In the genomic region with DNA sequence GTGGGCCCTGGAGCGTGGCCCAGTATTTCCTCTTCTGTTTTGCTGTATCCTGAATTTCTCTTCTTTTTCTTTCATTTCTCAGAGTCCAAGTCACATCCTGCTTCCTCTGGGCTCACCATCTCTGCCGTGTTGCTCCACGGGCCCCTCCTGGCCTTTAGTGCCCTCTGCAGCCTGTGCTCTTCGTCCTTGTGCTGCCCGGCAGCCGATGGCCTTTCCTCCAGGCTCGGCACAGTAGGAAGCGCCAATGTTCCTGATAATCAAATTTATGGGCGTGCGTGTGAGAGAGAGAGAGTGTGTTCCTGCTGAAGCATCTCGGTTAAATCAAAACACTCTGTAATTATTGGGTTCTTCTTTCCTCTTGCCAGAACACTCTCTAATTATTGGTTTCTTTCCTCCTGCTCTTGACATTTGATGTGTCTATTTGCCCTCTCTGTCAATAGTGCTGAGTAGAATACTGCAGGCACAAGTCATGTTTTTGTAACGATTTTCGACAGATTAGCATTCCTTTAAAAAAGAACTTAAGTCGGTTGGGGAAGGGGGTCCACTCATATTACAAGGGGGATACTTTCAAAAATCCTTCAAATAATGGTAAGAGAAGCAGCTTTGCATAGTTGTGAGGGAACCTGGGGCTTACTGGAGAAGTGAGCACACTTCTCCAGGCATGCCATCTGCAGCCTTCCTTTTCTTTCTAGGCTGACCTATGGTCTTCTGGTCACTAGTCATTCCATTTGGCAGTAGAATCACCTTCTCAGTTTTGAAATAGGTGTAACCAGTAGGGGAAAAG, we compare ENCODE assay signal across 17 cellular contexts.
DNase-seq lines count a peak whose midpoint lies in the region; ATAC-seq, FAIRE-seq and TF ChIP-seq lines count a peak whose summit lies in the region.
"Had no signal": no experiment of that assay in that cellular context is flagged by ENCODE, and none has a peak within 500 bp of the region (broad histone marks: within the 10 kb centered on the region; RNA-seq: fewer than 3 reads in every experiment).

No MANE protein-coding gene starts in this region.

- no peak for FAIRE-seq in GM12892 (lab: Jason Lieb, UNC)
- FAIRE-seq: frontal cortex had no signal

- POLR2A ChIA-PET in CD8-positive, alpha-beta T cell (lab: Charles Lee), result no interaction called here

- DNase-seq in CD8-positive, alpha-beta T cell, result no peak
- DNase-seq in NCI-H1105 treated with DMSO at 0.1 percent for 48 hours (lab: John Stamatoyannopoulos, UW), result peak; percentile 49
- DNase-seq in WERI-Rb-1, result no peak
- no peak for DNase-seq in mesothelial cell of epicardium (ENCODE audit: low spot score in 2 of 2, unreplicated experiment in 2 of 2)
- no peak for DNase-seq in NCI-H345 treated with DMSO at 0.1 percent for 48 hours (lab: John Stamatoyannopoulos, UW; ENCODE audit: unreplicated experiment)
- no peak for DNase-seq in GM12892 (ENCODE audit: insufficient read length)
- DNase-seq in stimulated activated naive CD8-positive, alpha-beta T cell treated with anti-CD3 and anti-CD28 coated beads, Interleukin-15, amount 100 ng/mL, for 72 hours, result no peak
- DNase-seq: body of pancreas; effector CD8-positive, alpha-beta T cell; Karpas-422; NCI-H2171 treated with DMSO at 0.1 percent for 48 hours; stimulated activated CD4-positive, alpha-beta T cell treated with anti-CD3 and anti-CD28 coated beads, Interleukin-4, amount 100 ng/mL, for 1 hour; T-cell had no signal

- intact Hi-C loops in CD8-positive, alpha-beta T cell (cut with DNase I, micrococcal nuclease), result no loop called here

- H3K4me1 ChIP-seq in CD8-positive, alpha-beta T cell (ENCODE audit: insufficient read depth, low read length), result peaks cover 43% of the 10 kb centered on the region

- H3K36me3 ChIP-seq in CD8-positive, alpha-beta T cell (ENCODE audit: insufficient read depth, low read length), result no peaks in the 10 kb centered on the region
- H3K36me3 ChIP-seq in WERI-Rb-1, result peaks cover 15% of the 10 kb centered on the region
- H3K36me3 ChIP-seq: vagina had no signal

- CTCF ChIA-PET in CD8-positive, alpha-beta T cell (lab: Charles Lee), result no interaction called here

- H3K4me3 Mint-ChIP-seq in CD8-positive, alpha-beta T cell, result no peak overlapping the region
- no peak overlapping the region for H3K4me3 Mint-ChIP-seq in mesothelial cell of epicardium
- no peak overlapping the region for H3K4me3 Mint-ChIP-seq in stimulated activated naive CD8-positive, alpha-beta T cell treated with anti-CD3 and anti-CD28 coated beads, Interleukin-15, amount 100 ng/mL, for 72 hours

- H3K27me3 Mint-ChIP-seq in CD8-positive, alpha-beta T cell (ENCODE audit: low read depth), result no peaks in the 10 kb centered on the region
- no peaks in the 10 kb centered on the region for H3K27me3 Mint-ChIP-seq in mesothelial cell of epicardium (ENCODE audit: low read depth)
- H3K27me3 Mint-ChIP-seq in stimulated activated naive CD8-positive, alpha-beta T cell treated with anti-CD3 and anti-CD28 coated beads, Interleukin-15, amount 100 ng/mL, for 72 hours, result no peaks in the 10 kb centered on the region
- H3K27me3 Mint-ChIP-seq: T-cell had no signal

- H3K9me3 Mint-ChIP-seq in CD8-positive, alpha-beta T cell, result no peaks in the 10 kb centered on the region
- H3K9me3 Mint-ChIP-seq in mesothelial cell of epicardium, result peaks cover 6% of the 10 kb centered on the region
- no peaks in the 10 kb centered on the region for H3K9me3 Mint-ChIP-seq in stimulated activated naive CD8-positive, alpha-beta T cell treated with anti-CD3 and anti-CD28 coated beads, Interleukin-15, amount 100 ng/mL, for 72 hours
- H3K9me3 Mint-ChIP-seq: T-cell had no signal

- H3K4me1 Mint-ChIP-seq in CD8-positive, alpha-beta T cell (ENCODE audit: low read depth), result peaks cover 63% of the 10 kb centered on the region
- peaks cover 22% of the 10 kb centered on the region for H3K4me1 Mint-ChIP-seq in mesothelial cell of epicardium
- H3K4me1 Mint-ChIP-seq in stimulated activated naive CD8-positive, alpha-beta T cell treated with anti-CD3 and anti-CD28 coated beads, Interleukin-15, amount 100 ng/mL, for 72 hours, result peaks cover 84% of the 10 kb centered on the region

- peaks cover 2% of the 10 kb centered on the region for H3K36me3 Mint-ChIP-seq in CD8-positive, alpha-beta T cell
- H3K36me3 Mint-ChIP-seq in mesothelial cell of epicardium, result peaks cover 9% of the 10 kb centered on the region

- no peak for TF ChIP-seq CTCF in CD8-positive, alpha-beta T cell (IDR thresholded peaks at IDR 0.05)
- no peak for TF ChIP-seq CTCF in WERI-Rb-1 (IDR thresholded peaks at IDR 0.05; ENCODE audit: low read depth, low read length)
- TF ChIP-seq CTCF in mesothelial cell of epicardium (IDR thresholded peaks at IDR 0.05; ENCODE audit: unreplicated experiment), result no peak

- no peak overlapping the region for H3K4me3 ChIP-seq in CD8-positive, alpha-beta T cell (ENCODE audit: low read depth, low read length)
- H3K4me3 ChIP-seq in WERI-Rb-1 (ENCODE audit: low read depth, low read length), result no peak overlapping the region
- H3K4me3 ChIP-seq: body of pancreas, PC-9, vagina had no signal

- no peaks in the 10 kb centered on the region for H3K9me3 ChIP-seq in CD8-positive, alpha-beta T cell (ENCODE audit: low read length)
- H3K9me3 ChIP-seq in WERI-Rb-1 (ENCODE audit: severe bottlenecking), result no peaks in the 10 kb centered on the region
- H3K9me3 ChIP-seq: body of pancreas, vagina had no signal

- no peak for ATAC-seq in CD8-positive, alpha-beta T cell
- ATAC-seq in GM21447 (IDR thresholded peaks at IDR 0.05; ENCODE audit: unreplicated experiment), result no peak
- no peak for ATAC-seq in stimulated activated naive CD8-positive, alpha-beta T cell treated with anti-CD3 and anti-CD28 coated beads, Interleukin-15, amount 100 ng/mL, for 72 hours
- ATAC-seq: body of pancreas, T-cell had no signal

- no peaks in the 10 kb centered on the region for H3K27me3 ChIP-seq in CD8-positive, alpha-beta T cell (ENCODE audit: insufficient read depth, low read length)
- no peaks in the 10 kb centered on the region for H3K27me3 ChIP-seq in WERI-Rb-1 (ENCODE audit: insufficient read depth, low read depth, severe bottlenecking)
- H3K27me3 ChIP-seq: body of pancreas, vagina had no signal

- no peak for TF ChIP-seq POLR2A in GM12892 (IDR thresholded peaks at IDR 0.05; ENCODE audit: low read depth, low read length)

- peak overlapping the region; percentile 76 for H3K27ac Mint-ChIP-seq in CD8-positive, alpha-beta T cell
- H3K27ac Mint-ChIP-seq in mesothelial cell of epicardium, result peak overlapping the region; percentile 18
- peak overlapping the region in 1 of 2 donors; percentile 28 for H3K27ac Mint-ChIP-seq in stimulated activated naive CD8-positive, alpha-beta T cell treated with anti-CD3 and anti-CD28 coated beads, Interleukin-15, amount 100 ng/mL, for 72 hours

- no peak overlapping the region for H3K27ac ChIP-seq in CD8-positive, alpha-beta T cell (ENCODE audit: low read depth, low read length)
- peak overlapping the region; percentile 43; the same call in 1 of the 2 replicates for H3K27ac ChIP-seq in WERI-Rb-1
- H3K27ac ChIP-seq: body of pancreas, PC-9, vagina had no signal
